8 cellular contexts compared by ENCODE assay signal in genomic region chr17:80453980-80454556, GRCh38. TPM values are rescaled to one million over a fixed set of nuclear protein-coding genes. Genes with fewer than 3 reads are reported as not detected.
DNase-seq lines count a peak whose midpoint lies in the region; ATAC-seq and TF ChIP-seq lines count a peak whose summit lies in the region.

No MANE protein-coding gene starts in this region.

- H3K36me3 Mint-ChIP-seq in activated T-cell treated with anti-CD3 and anti-CD28 coated beads, Interleukin-2, amount 50 U/mL, for 4 hours (ENCODE audit: insufficient read depth) = no peaks in the 10 kb centered on the region
- peaks cover 5% of the 10 kb centered on the region for H3K36me3 Mint-ChIP-seq in activated CD8-positive, alpha-beta T cell treated with anti-CD3 and anti-CD28 coated beads for 36 hours (ENCODE audit: low read depth)

- H3K36me3 ChIP-seq in iPS-18a (ENCODE audit: control insufficient read depth, low read depth, low read length) (no peaks in the 10 kb centered on the region), stomach smooth muscle (ENCODE audit: control insufficient read depth in 2 of 2, insufficient read depth in 2 of 2, low read length in 2 of 2) (no peaks in the 10 kb centered on the region)

- H3K4me1 ChIP-seq in iPS-18a (ENCODE audit: control insufficient read depth, low read depth, low read length) (peaks cover 3% of the 10 kb centered on the region), stomach smooth muscle (ENCODE audit: control insufficient read depth, insufficient read depth, low read length) (peaks cover 52% of the 10 kb centered on the region)

- H3K27me3 Mint-ChIP-seq in activated T-cell treated with anti-CD3 and anti-CD28 coated beads, Interleukin-2, amount 50 U/mL, for 4 hours (ENCODE audit: low read depth) = peaks cover 10% of the 10 kb centered on the region
- peaks cover 17% of the 10 kb centered on the region for H3K27me3 Mint-ChIP-seq in activated CD8-positive, alpha-beta T cell treated with anti-CD3 and anti-CD28 coated beads for 36 hours

- CTCF ChIA-PET in activated CD8-positive, alpha-beta T cell treated with anti-CD3 and anti-CD28 coated beads for 36 hours (lab: Charles Lee) = interaction anchor here (1.6 to 2.0 kb wide), 3 partner anchors 27 to 445 kb away, joined by 4 to 11 read pairs (median 7); no protein-coding TSS in a partner anchor

- H3K4me3 ChIP-seq in iPS-18a (ENCODE audit: low read length) = peak overlapping the region; percentile 87
- H3K4me3 ChIP-seq in stomach smooth muscle (ENCODE audit: low read length in 2 of 2) = peak overlapping the region; percentile 60 to 84

- H3K4me3 Mint-ChIP-seq in activated T-cell treated with anti-CD3 and anti-CD28 coated beads, Interleukin-2, amount 50 U/mL, for 4 hours = peak overlapping the region; percentile 95
- peak overlapping the region; percentile 99 for H3K4me3 Mint-ChIP-seq in activated CD8-positive, alpha-beta T cell treated with anti-CD3 and anti-CD28 coated beads for 36 hours

- H3K4me1 Mint-ChIP-seq in activated T-cell treated with anti-CD3 and anti-CD28 coated beads, Interleukin-2, amount 50 U/mL, for 4 hours (ENCODE audit: low read depth) = peaks cover 20% of the 10 kb centered on the region
- peaks cover 28% of the 10 kb centered on the region for H3K4me1 Mint-ChIP-seq in activated CD8-positive, alpha-beta T cell treated with anti-CD3 and anti-CD28 coated beads for 36 hours (ENCODE audit: low read depth)

- H3K9me3 ChIP-seq in iPS-18a (ENCODE audit: control insufficient read depth, low read depth, low read length) (no peaks in the 10 kb centered on the region), stomach smooth muscle (ENCODE audit: control insufficient read depth in 2 of 2, low read length in 2 of 2) (no peaks in the 10 kb centered on the region)

- POLR2A ChIA-PET in activated CD8-positive, alpha-beta T cell treated with anti-CD3 and anti-CD28 coated beads for 36 hours (lab: Charles Lee) = interaction anchor here (0.6 to 2.8 kb wide), 21 partner anchors 11 to 663 kb away, joined by 3 to 15 read pairs (median 4); partner anchors contain the start of gene NPTX1

- TF ChIP-seq CTCF in activated CD8-positive, alpha-beta T cell treated with anti-CD3 and anti-CD28 coated beads for 36 hours (IDR thresholded peaks at IDR 0.05) = no peak

- peak overlapping the region; percentile 76 for H3K27ac ChIP-seq in iPS-18a (ENCODE audit: low read length)
- peak overlapping the region; percentile 97 for H3K27ac ChIP-seq in stomach smooth muscle (ENCODE audit: low read length)

- no peaks in the 10 kb centered on the region for H3K9me3 Mint-ChIP-seq in activated T-cell treated with anti-CD3 and anti-CD28 coated beads, Interleukin-2, amount 50 U/mL, for 4 hours
- no peaks in the 10 kb centered on the region for H3K9me3 Mint-ChIP-seq in activated CD8-positive, alpha-beta T cell treated with anti-CD3 and anti-CD28 coated beads for 36 hours

- intact Hi-C loops in activated CD8-positive, alpha-beta T cell treated with anti-CD3 and anti-CD28 coated beads for 36 hours (cut with micrococcal nuclease) = no loop called here

- peak overlapping the region; percentile 99 for H3K27ac Mint-ChIP-seq in activated CD8-positive, alpha-beta T cell treated with anti-CD3 and anti-CD28 coated beads for 36 hours

- no peak for DNase-seq in activated T-cell treated with anti-CD3 and anti-CD28 coated beads, Interleukin-2, amount 50 U/mL, for 4 hours
- no peak for DNase-seq in activated T-cell treated with anti-CD3 and anti-CD28 coated beads, Interleukin-2, amount 50 U/mL, for 48 hours
- DNase-seq in activated CD8-positive, alpha-beta T cell treated with anti-CD3 and anti-CD28 coated beads for 36 hours = peak; percentile 31

- H3K9ac ChIP-seq in iPS-18a (ENCODE audit: low read length) (peak overlapping the region; percentile 93), stomach smooth muscle (ENCODE audit: low read length in 2 of 2) (peak overlapping the region; percentile 87 to 94)

- H3K27me3 ChIP-seq in iPS-18a (ENCODE audit: control insufficient read depth, insufficient read depth, low read length) (peaks cover 20% of the 10 kb centered on the region), stomach smooth muscle (ENCODE audit: control insufficient read depth in 1 of 2, insufficient read depth in 2 of 2, low read length in 2 of 2) (no peaks in the 10 kb centered on the region)

- ATAC-seq in activated T-cell treated with anti-CD3 and anti-CD28 coated beads, Interleukin-2, amount 50 U/mL, for 4 hours = peak in 1 of 2 donors; percentile 0
- peak; percentile 0 for ATAC-seq in activated CD8-positive, alpha-beta T cell treated with anti-CD3 and anti-CD28 coated beads for 36 hours
- ATAC-seq in HG03095 (IDR thresholded peaks at IDR 0.05; ENCODE audit: unreplicated experiment) = no peak
- ATAC-seq in HG03025 (IDR thresholded peaks at IDR 0.05; ENCODE audit: low FRiP score, unreplicated experiment) = no peak
- ATAC-seq in HG02759 (IDR thresholded peaks at IDR 0.05; ENCODE audit: unreplicated experiment) = no peak

RNA-seq across cellular contexts. Expression of gene NPTX1, which starts 22.3 kb away (rescaled TPM):
- 10 to 100 TPM; 14.0 to 22.2 (median 21.4) TPM for total RNA-seq in activated T-cell treated with anti-CD3 and anti-CD28 coated beads, Interleukin-2, amount 50 U/mL, for 4 hours
- total RNA-seq in activated CD8-positive, alpha-beta T cell treated with anti-CD3 and anti-CD28 coated beads for 36 hours = 1 to 10 TPM; 3.4 to 5.1 TPM

RNA-seq across cellular contexts. Expression of gene ENDOV, which starts 39.1 kb away (rescaled TPM):
- total RNA-seq in activated T-cell treated with anti-CD3 and anti-CD28 coated beads, Interleukin-2, amount 50 U/mL, for 4 hours = 10 to 100 TPM; 11.2 to 12.9 (median 12.4) TPM
- total RNA-seq in activated CD8-positive, alpha-beta T cell treated with anti-CD3 and anti-CD28 coated beads for 36 hours = 10 to 100 TPM; 16.8 to 18.1 TPM
